ENCODE assay signal across 23 cellular contexts in genomic region chr15:89247441-89247840, GRCh38. TPM values are rescaled to one million over a fixed set of nuclear protein-coding genes. Genes with fewer than 3 reads are reported as not detected.
DNase-seq lines count a peak whose midpoint lies in the region; ATAC-seq, FAIRE-seq and TF ChIP-seq lines count a peak whose summit lies in the region.
"Had no signal": no experiment of that assay in that cellular context is flagged by ENCODE, and none has a peak within 500 bp of the region (broad histone marks: within the 10 kb centered on the region; RNA-seq: fewer than 3 reads in every experiment).

No MANE protein-coding gene starts in this region.

- TF ChIP-seq CTCF in fibroblast of pulmonary artery (IDR thresholded peaks at IDR 0.05; ENCODE audit: low read length, missing control alignments), result no peak

- peak overlapping the region; percentile 25 for H3K27ac Mint-ChIP-seq in activated T-cell treated with anti-CD3 and anti-CD28 coated beads, Interleukin-2, amount 50 U/mL, for 72 hours
- H3K27ac Mint-ChIP-seq: CD8-positive, alpha-beta memory T cell had no signal

- H3K4me3 Mint-ChIP-seq in activated T-cell treated with anti-CD3 and anti-CD28 coated beads, Interleukin-2, amount 50 U/mL, for 72 hours, result no peak overlapping the region

- no peak for DNase-seq in activated T-cell treated with anti-CD3 and anti-CD28 coated beads, Interleukin-2, amount 50 U/mL, for 72 hours
- no peak for DNase-seq in activated T-cell treated with anti-CD3 and anti-CD28 coated beads for 4 hours
- peak; percentile 7 for DNase-seq in EH (ENCODE audit: low read depth)
- peak; percentile 62 for DNase-seq in amniotic epithelial cell (ENCODE audit: low read depth)
- peak; percentile 64 for DNase-seq in fibroblast of pulmonary artery (ENCODE audit: low read depth)
- no peak for DNase-seq in frontal cortex (ENCODE audit: low spot score in 2 of 2)
- DNase-seq: ACHN; BE2C; C1 segment of cervical spinal cord; CD4-positive, CD25-positive, alpha-beta regulatory T cell; CD8-positive, alpha-beta memory T cell; COR-L47; DMS 273 treated with DMSO at 0.1 percent for 48 hours; DMS53; GDM1; GOT3; H7 had no signal

- H3K27me3 Mint-ChIP-seq in activated T-cell treated with anti-CD3 and anti-CD28 coated beads, Interleukin-2, amount 50 U/mL, for 72 hours (ENCODE audit: low read depth), result no peaks in the 10 kb centered on the region
- H3K27me3 Mint-ChIP-seq: CD4-positive, CD25-positive, alpha-beta regulatory T cell; CD8-positive, alpha-beta memory T cell had no signal

- no peak overlapping the region for H3K4me3 ChIP-seq in fibroblast of pulmonary artery (replicated peaks; ENCODE audit: low read depth, low read length)
- H3K4me3 ChIP-seq: K562 had no signal

- FAIRE-seq in frontal cortex (lab: Jason Lieb, UNC), result no peak
- FAIRE-seq: K562 had no signal

- H3K9me3 Mint-ChIP-seq in activated T-cell treated with anti-CD3 and anti-CD28 coated beads, Interleukin-2, amount 50 U/mL, for 72 hours, result no peaks in the 10 kb centered on the region
- H3K9me3 Mint-ChIP-seq: CD8-positive, alpha-beta memory T cell had no signal

- ATAC-seq in activated T-cell treated with anti-CD3 and anti-CD28 coated beads, Interleukin-2, amount 50 U/mL, for 72 hours (replicated peaks in 1 of 2), result no peak
- ATAC-seq in GM18861 (IDR thresholded peaks at IDR 0.05; ENCODE audit: unreplicated experiment), result no peak
- no peak for ATAC-seq in HG02678 (IDR thresholded peaks at IDR 0.05; ENCODE audit: unreplicated experiment)
- ATAC-seq: HCT116, K562 had no signal

- H3K4me1 Mint-ChIP-seq in activated T-cell treated with anti-CD3 and anti-CD28 coated beads, Interleukin-2, amount 50 U/mL, for 72 hours (ENCODE audit: low read depth), result peaks cover 40% of the 10 kb centered on the region

- H3K36me3 Mint-ChIP-seq in activated T-cell treated with anti-CD3 and anti-CD28 coated beads, Interleukin-2, amount 50 U/mL, for 72 hours (ENCODE audit: insufficient read depth in 2 of 2), result peaks cover 20 to 52% of the 10 kb centered on the region in 2 donors

RNA-seq across cellular contexts. Expression of gene FANCI, which starts 3.7 kb away (rescaled TPM):
- total RNA-seq in activated T-cell treated with anti-CD3 and anti-CD28 coated beads, Interleukin-2, amount 50 U/mL, for 72 hours, result 100 to 1,000 TPM; 179 to 195 TPM
- 7.3 TPM for total RNA-seq in frontal cortex

RNA-seq across cellular contexts. Expression of gene RLBP1, which starts 26.1 kb away (rescaled TPM):
- under 1 TPM in 1 of 2 donors, not detected in 1; 0.53 TPM for total RNA-seq in activated T-cell treated with anti-CD3 and anti-CD28 coated beads, Interleukin-2, amount 50 U/mL, for 72 hours
- 3.3 TPM for total RNA-seq in frontal cortex
- total RNA-seq: A172; CD4-positive, CD25-positive, alpha-beta regulatory T cell; CD8-positive, alpha-beta memory T cell; H7; HT1080 had no signal

Comparison
In these comparisons a context has a peak if more than half of its experiments do, and no peak if none do; other contexts are left out.
1. DNase-seq: peak in EH (single experiment), amniotic epithelial cell (single experiment) and fibroblast of pulmonary artery (single experiment); none in activated T-cell treated with anti-CD3 and anti-CD28 coated beads, Interleukin-2, amount 50 U/mL, for 72 hours (0 of 2), activated T-cell treated with anti-CD3 and anti-CD28 coated beads for 4 hours (single experiment) and frontal cortex (0 of 2).
2. RNA of gene FANCI, which starts 3.7 kb away (total RNA-seq): 179 to 195 TPM in activated T-cell treated with anti-CD3 and anti-CD28 coated beads, Interleukin-2, amount 50 U/mL, for 72 hours; 7.3 TPM in frontal cortex (single experiment); every median in the first group is over 10 times any median in the second.